In genomic region chr2:101736861-101737291, GRCh38 we compare ENCODE assay signal across 10 cellular contexts. TPM values are rescaled to one million over a fixed set of nuclear protein-coding genes. Genes with fewer than 3 reads are reported as not detected.
DNase-seq lines count a peak whose midpoint lies in the region; ATAC-seq, FAIRE-seq and TF ChIP-seq lines count a peak whose summit lies in the region.
"Had no signal": no experiment of that assay in that cellular context is flagged by ENCODE, and none has a peak within 500 bp of the region (broad histone marks: within the 10 kb centered on the region; RNA-seq: fewer than 3 reads in every experiment).

No MANE protein-coding gene starts in this region.

- H3K9me3 ChIP-seq in astrocyte (ENCODE audit: insufficient read depth, low read depth, low read length), result no peaks in the 10 kb centered on the region
- H3K9me3 ChIP-seq in lung (ENCODE audit: control insufficient read depth in 2 of 2, insufficient read depth in 1 of 2, low read length in 1 of 2), result no peaks in the 10 kb centered on the region

- H3K27ac ChIP-seq in astrocyte (ENCODE audit: low read depth, low read length) (peak overlapping the region; percentile 24), lung (ENCODE audit: low read depth in 1 of 2, low read length in 1 of 2) (peak overlapping the region in 1 of 2 donors; percentile 27)

- no peaks in the 10 kb centered on the region for H3K36me3 ChIP-seq in astrocyte (ENCODE audit: insufficient read depth, low read length)
- H3K36me3 ChIP-seq in lung (ENCODE audit: control insufficient read depth in 2 of 2, insufficient read depth in 2 of 2, low read length in 2 of 2), result no peaks in the 10 kb centered on the region

- H3K27me3 Mint-ChIP-seq in astrocyte (ENCODE audit: low read depth, unreplicated experiment), result no peaks in the 10 kb centered on the region

- no peaks in the 10 kb centered on the region for H3K9me3 Mint-ChIP-seq in astrocyte (ENCODE audit: unreplicated experiment)

- no peak for FAIRE-seq in astrocyte (lab: Jason Lieb, UNC)
- FAIRE-seq: G401.6 had no signal

- TF ChIP-seq CTCF in astrocyte (IDR thresholded peaks at IDR 0.05; ENCODE audit: insufficient read depth, low read depth, low read length), result no peak
- TF ChIP-seq CTCF in lung (IDR thresholded peaks at IDR 0.05; ENCODE audit: control extremely low read depth, extremely low read depth), result no peak

- ATAC-seq in lung (ENCODE audit: insufficient read depth, low FRiP score) (peak; percentile 70), GM21825 (IDR thresholded peaks at IDR 0.05; ENCODE audit: unreplicated experiment) (no peak)

- H3K36me3 Mint-ChIP-seq in astrocyte (ENCODE audit: low read depth, unreplicated experiment), result no peaks in the 10 kb centered on the region

- peak overlapping the region; percentile 43 for H3K4me2 ChIP-seq in astrocyte (ENCODE audit: low read length)

- H3K4me1 ChIP-seq in astrocyte (ENCODE audit: insufficient read depth, low read length), result peaks cover 42% of the 10 kb centered on the region
- peaks cover 21 to 61% of the 10 kb centered on the region in 2 donors for H3K4me1 ChIP-seq in lung (ENCODE audit: control insufficient read depth in 2 of 2, insufficient read depth in 2 of 2, low read length in 2 of 2)

- no peak overlapping the region for H2AFZ ChIP-seq in astrocyte (ENCODE audit: low read depth, low read length)

- H3K4me3 Mint-ChIP-seq in astrocyte (ENCODE audit: unreplicated experiment), result no peak overlapping the region

- H3K4me1 Mint-ChIP-seq in astrocyte (ENCODE audit: low read depth, unreplicated experiment), result peaks cover 75% of the 10 kb centered on the region

- H4K20me1 ChIP-seq in astrocyte (ENCODE audit: insufficient read depth, low read length), result peaks cover 93% of the 10 kb centered on the region

- no peak overlapping the region for H3K9ac ChIP-seq in astrocyte (ENCODE audit: low read length)

- H3K27ac Mint-ChIP-seq in astrocyte (ENCODE audit: unreplicated experiment), result peak overlapping the region; percentile 15

- H3K27me3 ChIP-seq in astrocyte (ENCODE audit: insufficient read depth, low read length) (no peaks in the 10 kb centered on the region), lung (ENCODE audit: control insufficient read depth, insufficient read depth) (no peaks in the 10 kb centered on the region)

- peak; percentile 40 for DNase-seq in stimulated activated naive CD4-positive, alpha-beta T cell treated with Interleukin-2 at 50 U/mL for 16 hours (lab: John Stamatoyannopoulos, UW)
- DNase-seq in stimulated activated naive CD4-positive, alpha-beta T cell (lab: John Stamatoyannopoulos, UW), result no peak
- peak; percentile 72 for DNase-seq in astrocyte (ENCODE audit: low read depth)
- DNase-seq in lung (ENCODE audit: low spot score), result no peak
- DNase-seq in HT-29 (ENCODE audit: low spot score), result no peak
- DNase-seq in DMS153 treated with DMSO at 0.1 percent for 48 hours (lab: John Stamatoyannopoulos, UW; ENCODE audit: unreplicated experiment), result no peak
- DNase-seq in effector CD8-positive, alpha-beta T cell (lab: John Stamatoyannopoulos, UW), result no peak

- H3K4me3 ChIP-seq in astrocyte (ENCODE audit: insufficient read depth, low read depth, low read length), result no peak overlapping the region
- no peak overlapping the region for H3K4me3 ChIP-seq in lung
- H3K4me3 ChIP-seq: skin epidermis had no signal

- H3K79me2 ChIP-seq in astrocyte (ENCODE audit: insufficient read depth, low read length), result peaks cover 96% of the 10 kb centered on the region

- 3 to 9% methylated on average over 1 of the region's 1 CpG for WGBS in lung, 2 donors

RNA-seq across cellular contexts. Expression of gene MAP4K4, which starts 39.4 kb away (rescaled TPM):
- total RNA-seq in astrocyte (204 and 231 TPM in 2 replicates), lung (10 to 100 TPM; 54.9 to 91.7 TPM)
- polyA plus RNA-seq in lung, result 10 to 100 TPM; 19.7 to 53.1 TPM
- 7.6 and 9.2 TPM in 2 replicates for total RNA-seq in HT-29 (2014; rRNA removed; shearing (Covaris generic))

Comparison
In these comparisons a context has a peak if more than half of its experiments do, and no peak if none do; other contexts are left out.
1. DNase-seq: peak in stimulated activated naive CD4-positive, alpha-beta T cell treated with Interleukin-2 at 50 U/mL for 16 hours (single experiment) and astrocyte (single experiment); none in stimulated activated naive CD4-positive, alpha-beta T cell (0 of 6), lung (single experiment), HT-29 (single experiment), DMS153 treated with DMSO at 0.1 percent for 48 hours (single experiment) and effector CD8-positive, alpha-beta T cell (single experiment).